ENCODE assay signal across 1 cellular context in genomic region chr13:31159306-31159705, GRCh38.
TF ChIP-seq lines count a peak whose summit lies in the region.

No MANE protein-coding gene starts in this region.

TF ChIP-seq in endothelial cell of umbilical vein, 7 proteins besides CTCF, POLR2A, EP300 and RAD21 (continued from another document):
- TF ChIP-seq GATA2 (IDR thresholded peaks at IDR 0.05; ENCODE audit: insufficient read depth, insufficient read length, low read depth, low read length) = no peak
- TF ChIP-seq FOS (IDR thresholded peaks at IDR 0.05; ENCODE audit: borderline replicate concordance, insufficient read depth, low read length) = no peak
- no peak for TF ChIP-seq EZH2 (IDR thresholded peaks at IDR 0.05; ENCODE audit: borderline replicate concordance, low read depth, low read length, severe bottlenecking)
